Comparison of ENCODE assay signal across 18 cellular contexts in the genomic region with DNA sequence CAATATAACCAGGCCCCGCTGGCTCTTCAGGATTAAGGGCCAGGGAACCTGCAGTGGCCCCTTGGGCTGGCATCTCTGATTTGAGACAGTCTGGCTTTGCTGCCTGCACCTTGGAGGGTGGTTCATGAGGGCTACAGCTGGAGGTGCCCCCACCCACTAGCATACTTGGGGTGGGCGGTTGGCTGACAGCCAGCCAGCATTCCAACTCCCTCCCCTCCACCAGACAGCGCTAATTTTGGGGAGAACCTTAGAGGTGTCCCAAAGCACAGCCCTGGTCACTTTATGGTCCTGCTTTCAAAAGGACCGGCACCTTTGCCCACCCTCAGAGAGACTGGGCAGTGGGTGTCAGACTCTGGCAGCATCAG.
A peak's percentile ranks its signal among the peaks of the same experiment; 100 is the strongest.
DNase-seq lines count a peak whose midpoint lies in the region; ATAC-seq and TF ChIP-seq lines count a peak whose summit lies in the region.
"Had no signal": no experiment of that assay in that cellular context is flagged by ENCODE, and none has a peak within 500 bp of the region (broad histone marks: within the 10 kb centered on the region; RNA-seq: fewer than 3 reads in every experiment).

No MANE protein-coding gene starts in this region.

- intact Hi-C loops in colonic mucosa (cut with DNase I): no loop called here

- no CpG with 5 or more reads among the region's 4 CpGs for WGBS in gastroesophageal sphincter (ENCODE audit: low coverage in 1 of 2), 2 donors
- 91% methylated on average over 4 of the region's 4 CpGs for WGBS in smooth muscle cell (ENCODE audit: low lambda C conversion rate)

- H3K9ac ChIP-seq in MM.1S (ENCODE audit: low read length) (no peak overlapping the region), smooth muscle cell (ENCODE audit: low read depth) (no peak overlapping the region), colonic mucosa (ENCODE audit: low read depth in 2 of 2, low read length in 2 of 2) (no peak overlapping the region)

- H3K4me2 ChIP-seq in MM.1S (ENCODE audit: low read depth, low read length) (peak overlapping the region; percentile 26; the same call in 1 of the 2 replicates), smooth muscle cell (peak overlapping the region; percentile 12)

- H3K4me1 ChIP-seq in MM.1S (ENCODE audit: low read length) (no peaks in the 10 kb centered on the region), gastroesophageal sphincter (no peaks in the 10 kb centered on the region), smooth muscle cell (ENCODE audit: low read depth) (no peaks in the 10 kb centered on the region), colonic mucosa (no peaks in the 10 kb centered on the region)

- H3F3A ChIP-seq in MM.1S (ENCODE audit: insufficient read depth, low read length) (no peaks in the 10 kb centered on the region), smooth muscle cell (ENCODE audit: low read depth) (no peaks in the 10 kb centered on the region)

- H2AFZ ChIP-seq in MM.1S (ENCODE audit: low read length): no peak overlapping the region
- no peak overlapping the region for H2AFZ ChIP-seq in smooth muscle cell (ENCODE audit: low read depth)

- H3K9me2 ChIP-seq in MM.1S (replicated peaks; ENCODE audit: insufficient read depth, low read length): no peaks in the 10 kb centered on the region

- H4K20me1 ChIP-seq in MM.1S (ENCODE audit: insufficient read depth, low read length): no peaks in the 10 kb centered on the region
- no peaks in the 10 kb centered on the region for H4K20me1 ChIP-seq in smooth muscle cell (ENCODE audit: low read depth)

- TF ChIP-seq CTCF in MM.1S (IDR thresholded peaks at IDR 0.05; ENCODE audit: low read length) (no peak), gastroesophageal sphincter (IDR thresholded peaks at IDR 0.05) (no peak), smooth muscle cell (IDR thresholded peaks at IDR 0.05; ENCODE audit: borderline replicate concordance, insufficient read depth, poor library complexity, severe bottlenecking) (no peak), colonic mucosa (IDR thresholded peaks at IDR 0.05) (no peak)

- H3K4me3 ChIP-seq in MM.1S (ENCODE audit: low read length): no peak overlapping the region
- H3K4me3 ChIP-seq in gastroesophageal sphincter: no peak overlapping the region
- no peak overlapping the region for H3K4me3 ChIP-seq in smooth muscle cell
- no peak overlapping the region for H3K4me3 ChIP-seq in colonic mucosa

- H3K27me3 ChIP-seq in MM.1S (replicated peaks; ENCODE audit: insufficient read depth, low read length): peaks cover 93% of the 10 kb centered on the region
- no peaks in the 10 kb centered on the region for H3K27me3 ChIP-seq in gastroesophageal sphincter
- H3K27me3 ChIP-seq in smooth muscle cell (ENCODE audit: low read depth): no peaks in the 10 kb centered on the region
- H3K27me3 ChIP-seq in colonic mucosa: no peaks in the 10 kb centered on the region

- H3K9me3 ChIP-seq in MM.1S (replicated peaks; ENCODE audit: insufficient read depth, low read length) (no peaks in the 10 kb centered on the region), gastroesophageal sphincter (no peaks in the 10 kb centered on the region), smooth muscle cell (replicated peaks; ENCODE audit: low read depth) (no peaks in the 10 kb centered on the region), colonic mucosa (no peaks in the 10 kb centered on the region)

- ATAC-seq in gastroesophageal sphincter (peak; percentile 19), GM18858 (IDR thresholded peaks at IDR 0.05; ENCODE audit: unreplicated experiment) (no peak)

- no peak for TF ChIP-seq POLR2A in gastroesophageal sphincter (IDR thresholded peaks at IDR 0.05)

- peak; percentile 23 for DNase-seq in activated CD4-positive, CD25-positive, alpha-beta regulatory T cell treated with anti-CD3 and anti-CD28 coated beads, Interleukin-2, amount 50 U/mL, for 72 hours
- DNase-seq in activated CD4-positive, CD25-positive, alpha-beta regulatory T cell (lab: John Stamatoyannopoulos, UW): no peak
- no peak for DNase-seq in MM.1S
- DNase-seq in smooth muscle cell (lab: John Stamatoyannopoulos, UW; ENCODE audit: unreplicated experiment): no peak
- no peak for DNase-seq in activated CD4-positive, alpha-beta T cell treated with anti-CD3 and anti-CD28 coated beads for 48 hours
- DNase-seq in colonic mucosa: no peak
- DNase-seq: AML-193, DND-41, GOT3, KBM-7, MV-4-11, NCI-H1694 treated with DMSO at 0.1 percent for 48 hours, NCI-H510A treated with DMSO at 0.1 percent for 48 hours, NCI-H774, SHP77 treated with DMSO at 0.1 percent for 48 hours had no signal

- H3K36me3 ChIP-seq in MM.1S (replicated peaks; ENCODE audit: insufficient read depth, low read length): no peaks in the 10 kb centered on the region
- no peaks in the 10 kb centered on the region for H3K36me3 ChIP-seq in gastroesophageal sphincter
- no peaks in the 10 kb centered on the region for H3K36me3 ChIP-seq in smooth muscle cell (ENCODE audit: low read depth)
- no peaks in the 10 kb centered on the region for H3K36me3 ChIP-seq in colonic mucosa

- H3K79me2 ChIP-seq in MM.1S (ENCODE audit: low read length): no peaks in the 10 kb centered on the region
- H3K79me2 ChIP-seq in smooth muscle cell (ENCODE audit: low read depth): no peaks in the 10 kb centered on the region

- H3K27ac ChIP-seq in MM.1S (ENCODE audit: low read length): no peak overlapping the region
- H3K27ac ChIP-seq in gastroesophageal sphincter: no peak overlapping the region
- H3K27ac ChIP-seq in smooth muscle cell (ENCODE audit: low read depth): no peak overlapping the region
- H3K27ac ChIP-seq in colonic mucosa: no peak overlapping the region
- H3K27ac ChIP-seq: 22Rv1 had no signal

- no peak for TF ChIP-seq EP300 in gastroesophageal sphincter (IDR thresholded peaks at IDR 0.05)
